ENCODE assay signal across 25 cellular contexts in genomic region chr14:24857277-24857676, GRCh38.
"Had no signal": no experiment of that assay in that cellular context is flagged by ENCODE, and none has a peak within 500 bp of the region (broad histone marks: within the 10 kb centered on the region; RNA-seq: fewer than 3 reads in every experiment).

No MANE protein-coding gene starts in this region.

- H3K4me3 Mint-ChIP-seq: endodermal cell; memory B cell; natural killer cell; neural progenitor cell; stimulated activated effector memory CD8-positive, alpha-beta T cell treated with anti-CD3 and anti-CD28 coated beads, Interleukin-12 subunit alpha, Interleukin-12 subunit beta, amount 100 ng/mL, for 72 hours had no signal

- H3K4me1 Mint-ChIP-seq: memory B cell; stimulated activated effector memory CD8-positive, alpha-beta T cell treated with anti-CD3 and anti-CD28 coated beads, Interleukin-12 subunit alpha, Interleukin-12 subunit beta, amount 100 ng/mL, for 72 hours had no signal

- H3K27ac ChIP-seq: dorsolateral prefrontal cortex, epithelial cell of prostate, esophagus muscularis mucosa, foreskin keratinocyte, gastroesophageal sphincter, hepatocyte, neural progenitor cell, parathyroid adenoma, right lobe of liver, stomach, thyroid gland, vagina had no signal

- H3K36me3 Mint-ChIP-seq: memory B cell; natural killer cell; neural progenitor cell; stimulated activated effector memory CD8-positive, alpha-beta T cell treated with anti-CD3 and anti-CD28 coated beads, Interleukin-12 subunit alpha, Interleukin-12 subunit beta, amount 100 ng/mL, for 72 hours had no signal

- H3K9me3 Mint-ChIP-seq: endodermal cell; memory B cell; natural killer cell; neural progenitor cell; stimulated activated effector memory CD8-positive, alpha-beta T cell treated with anti-CD3 and anti-CD28 coated beads, Interleukin-12 subunit alpha, Interleukin-12 subunit beta, amount 100 ng/mL, for 72 hours had no signal

- H3K27ac Mint-ChIP-seq: endodermal cell; memory B cell; natural killer cell; neural progenitor cell; stimulated activated effector memory CD8-positive, alpha-beta T cell treated with anti-CD3 and anti-CD28 coated beads, Interleukin-12 subunit alpha, Interleukin-12 subunit beta, amount 100 ng/mL, for 72 hours had no signal

- H3K27me3 Mint-ChIP-seq: progenitor cell of endocrine pancreas had no signal

- ATAC-seq: foreskin keratinocyte; gastroesophageal sphincter; heart left ventricle; left lobe of liver; natural killer cell; right lobe of liver; stimulated activated effector memory CD8-positive, alpha-beta T cell treated with anti-CD3 and anti-CD28 coated beads, Interleukin-12 subunit alpha, Interleukin-12 subunit beta, amount 100 ng/mL, for 72 hours had no signal

- DNase-seq: dorsolateral prefrontal cortex; effector CD8-positive, alpha-beta T cell; endodermal cell; foreskin keratinocyte; heart left ventricle; kidney; natural killer cell; right lobe of liver; stimulated activated CD4-positive, alpha-beta T cell treated with anti-CD3 and anti-CD28 coated beads, Interleukin-2, amount 100 ng/mL, for 24 hours; stimulated activated CD4-positive, alpha-beta T cell treated with anti-CD3 and anti-CD28 coated beads, Interleukin-4, amount 100 ng/mL, for 24 hours; stimulated activated naive CD4-positive, alpha-beta T cell treated with Interleukin-2 at 50 U/mL for 16 hours; stomach; thyroid gland; trophoblast cell had no signal
